24 cellular contexts compared by ENCODE assay signal in genomic region chr2:116716038-116716437, GRCh38.
"Had no signal": no experiment of that assay in that cellular context is flagged by ENCODE, and none has a peak within 500 bp of the region (broad histone marks: within the 10 kb centered on the region; RNA-seq: fewer than 3 reads in every experiment).

No MANE protein-coding gene starts in this region.

- H3K4me1 Mint-ChIP-seq: memory B cell; naive thymus-derived CD4-positive, alpha-beta T cell; stimulated activated memory B cell treated with anti-CD40 and anti-IgM and Interleukin-4, amounts not matched to agents 10 μg/mL and 1 μg/mL and 100 μg/mL, for 72 hours; stimulated activated naive CD8-positive, alpha-beta T cell treated with anti-CD3 and anti-CD28 coated beads, Interleukin-15, amount 100 ng/mL, for 72 hours had no signal

- H3K36me3 Mint-ChIP-seq: memory B cell; naive thymus-derived CD4-positive, alpha-beta T cell; natural killer cell treated with Interleukin-12 subunit alpha and Interleukin-12 subunit beta and Interleukin-15 and Interleukin-18, amount 100 ng/mL, for 72 hours; stimulated activated memory B cell treated with anti-CD40 and anti-IgM and Interleukin-4, amounts not matched to agents 10 μg/mL and 1 μg/mL and 100 μg/mL, for 72 hours; type B pancreatic cell had no signal

- H3K9me3 ChIP-seq: mucosa of descending colon, right atrium auricular region, right lobe of liver, tibial nerve, uterus had no signal

- H3K4me1 ChIP-seq: left ventricle myocardium inferior, right atrium auricular region, right lobe of liver, tibial nerve, uterus had no signal

- H3K27ac Mint-ChIP-seq: memory B cell; naive thymus-derived CD4-positive, alpha-beta T cell; natural killer cell treated with Interleukin-12 subunit alpha and Interleukin-12 subunit beta and Interleukin-15 and Interleukin-18, amount 100 ng/mL, for 72 hours; progenitor cell of endocrine pancreas; stimulated activated memory B cell treated with anti-CD40 and anti-IgM and Interleukin-4, amounts not matched to agents 10 μg/mL and 1 μg/mL and 100 μg/mL, for 72 hours; stimulated activated naive CD8-positive, alpha-beta T cell treated with anti-CD3 and anti-CD28 coated beads, Interleukin-15, amount 100 ng/mL, for 72 hours; type B pancreatic cell had no signal

- H3K4me3 Mint-ChIP-seq: memory B cell; naive thymus-derived CD4-positive, alpha-beta T cell; natural killer cell treated with Interleukin-12 subunit alpha and Interleukin-12 subunit beta and Interleukin-15 and Interleukin-18, amount 100 ng/mL, for 72 hours; stimulated activated memory B cell treated with anti-CD40 and anti-IgM and Interleukin-4, amounts not matched to agents 10 μg/mL and 1 μg/mL and 100 μg/mL, for 72 hours; stimulated activated naive CD8-positive, alpha-beta T cell treated with anti-CD3 and anti-CD28 coated beads, Interleukin-15, amount 100 ng/mL, for 72 hours; type B pancreatic cell had no signal

- H3K4me2 ChIP-seq: smooth muscle cell had no signal

- H3K27me3 ChIP-seq: ovary, right atrium auricular region, right lobe of liver, tibial nerve, uterus had no signal

- ATAC-seq: mucosa of descending colon; naive thymus-derived CD4-positive, alpha-beta T cell; natural killer cell treated with Interleukin-12 subunit alpha and Interleukin-12 subunit beta and Interleukin-15 and Interleukin-18, amount 100 ng/mL, for 72 hours; right lobe of liver; stimulated activated memory B cell treated with anti-CD40 and anti-IgM and Interleukin-4, amounts not matched to agents 10 μg/mL and 1 μg/mL and 100 μg/mL, for 72 hours; stimulated activated naive CD8-positive, alpha-beta T cell treated with anti-CD3 and anti-CD28 coated beads, Interleukin-15, amount 100 ng/mL, for 72 hours had no signal

- H3K27me3 Mint-ChIP-seq: memory B cell; naive thymus-derived CD4-positive, alpha-beta T cell; natural killer cell treated with Interleukin-12 subunit alpha and Interleukin-12 subunit beta and Interleukin-15 and Interleukin-18, amount 100 ng/mL, for 72 hours; progenitor cell of endocrine pancreas; stimulated activated memory B cell treated with anti-CD40 and anti-IgM and Interleukin-4, amounts not matched to agents 10 μg/mL and 1 μg/mL and 100 μg/mL, for 72 hours; stimulated activated naive CD8-positive, alpha-beta T cell treated with anti-CD3 and anti-CD28 coated beads, Interleukin-15, amount 100 ng/mL, for 72 hours; type B pancreatic cell had no signal

- H3K27ac ChIP-seq: left ventricle myocardium inferior, ovary, right atrium auricular region, right lobe of liver, tibial nerve, uterus had no signal

- H3K36me3 ChIP-seq: left ventricle myocardium inferior, ovary, right atrium auricular region, right lobe of liver, tibial nerve, uterus had no signal

- H3K9me3 Mint-ChIP-seq: stimulated activated memory B cell treated with anti-CD40 and anti-IgM and Interleukin-4, amounts not matched to agents 10 μg/mL and 1 μg/mL and 100 μg/mL, for 72 hours; type B pancreatic cell had no signal

- DNase-seq: islet precursor cell; left ventricle myocardium inferior; midbrain; mucosa of descending colon; naive thymus-derived CD4-positive, alpha-beta T cell; ovary; right lobe of liver; stimulated activated CD4-positive, alpha-beta T cell treated with anti-CD3 and anti-CD28 coated beads, Interleukin-1b, Interleukin-23, amount 100 ng/mL, for 48 hours; stimulated activated CD4-positive, alpha-beta T cell treated with anti-CD3 and anti-CD28 coated beads, Interleukin-2, amount 100 ng/mL, for 48 hours; stimulated activated CD4-positive, alpha-beta T cell treated with anti-CD3 and anti-CD28 coated beads, Interleukin-4, amount 100 ng/mL, for 4 hours; stimulated activated CD8-positive, alpha-beta memory T cell treated with anti-CD3 and anti-CD28 coated beads, Interleukin-4, amount 100 ng/mL, for 48 hours; stimulated activated naive CD4-positive, alpha-beta T cell treated with Interleukin-2 at 50 U/mL for 16 hours; stimulated activated naive CD8-positive, alpha-beta T cell treated with anti-CD3 and anti-CD28 coated beads, Interleukin-15, amount 100 ng/mL, for 72 hours; substantia nigra; uterus had no signal

- H3K4me3 ChIP-seq: left ventricle myocardium inferior, lung, mucosa of descending colon, ovary, right atrium auricular region, right lobe of liver, smooth muscle cell, tibial nerve, uterus had no signal
